In the genomic region with DNA sequence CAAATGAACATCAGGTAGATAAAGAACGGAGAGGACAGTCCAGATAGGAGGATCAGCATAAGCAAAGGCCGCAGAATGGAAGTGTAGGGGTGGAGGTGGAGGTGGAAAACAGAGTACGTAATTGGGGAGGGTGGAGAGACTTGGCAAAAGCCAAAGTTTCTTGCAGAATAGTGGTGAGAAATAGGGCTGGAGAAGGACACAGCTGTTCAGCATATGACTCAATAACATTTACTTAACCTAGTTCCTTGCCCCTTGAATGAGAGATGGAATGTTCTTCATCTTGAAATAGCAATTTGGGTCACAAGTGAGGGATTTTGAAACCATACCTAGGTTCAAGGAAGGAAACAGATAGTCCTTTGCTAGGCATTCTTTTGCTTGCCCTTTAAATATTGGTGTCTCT, we compare ENCODE assay signal across 20 cellular contexts.
DNase-seq lines count a peak whose midpoint lies in the region; ATAC-seq, FAIRE-seq and TF ChIP-seq lines count a peak whose summit lies in the region.
"Had no signal": no experiment of that assay in that cellular context is flagged by ENCODE, and none has a peak within 500 bp of the region (broad histone marks: within the 10 kb centered on the region; RNA-seq: fewer than 3 reads in every experiment).

No MANE protein-coding gene starts in this region.

- ATAC-seq in left lung (peak; percentile 50), HG03097 (IDR thresholded peaks at IDR 0.05; ENCODE audit: low FRiP score, unreplicated experiment) (no peak)
- ATAC-seq: CD8-positive, alpha-beta T cell; left lobe of liver; stimulated activated effector memory CD8-positive, alpha-beta T cell treated with anti-CD3 and anti-CD28 coated beads, Interleukin-12 subunit alpha, Interleukin-12 subunit beta, amount 100 ng/mL, for 72 hours had no signal

- no peaks in the 10 kb centered on the region for H3K4me1 ChIP-seq in astrocyte (ENCODE audit: insufficient read depth, low read length)
- peaks cover 0 to 3% of the 10 kb centered on the region in 2 donors for H3K4me1 ChIP-seq in left lung
- H3K4me1 ChIP-seq in tibial nerve = peaks cover 0 to 8% (median 0%) of the 10 kb centered on the region in 4 donors
- no peaks in the 10 kb centered on the region for H3K4me1 ChIP-seq in ascending aorta

- H2AFZ ChIP-seq in astrocyte (ENCODE audit: low read depth, low read length) = no peak overlapping the region

- H3K9me3 ChIP-seq in astrocyte (ENCODE audit: insufficient read depth, low read depth, low read length) (no peaks in the 10 kb centered on the region), left lung (no peaks in the 10 kb centered on the region), tibial nerve (no peaks in the 10 kb centered on the region), ascending aorta (no peaks in the 10 kb centered on the region)

- no peak for TF ChIP-seq CTCF in astrocyte (IDR thresholded peaks at IDR 0.05; ENCODE audit: insufficient read depth, low read depth, low read length)
- no peak for TF ChIP-seq CTCF in fibroblast of the aortic adventitia (IDR thresholded peaks at IDR 0.05; ENCODE audit: insufficient read depth, low read length)
- TF ChIP-seq CTCF in left lung (IDR thresholded peaks at IDR 0.05) = no peak
- TF ChIP-seq CTCF in tibial nerve (IDR thresholded peaks at IDR 0.05) = no peak
- TF ChIP-seq CTCF in ascending aorta (IDR thresholded peaks at IDR 0.05) = no peak

- no peak overlapping the region for H3K9ac ChIP-seq in astrocyte (ENCODE audit: low read length)

- no peaks in the 10 kb centered on the region for H3K36me3 Mint-ChIP-seq in astrocyte (ENCODE audit: low read depth, unreplicated experiment)
- H3K36me3 Mint-ChIP-seq: activated CD4-positive, alpha-beta memory T cell treated with anti-CD3 and anti-CD28 coated beads for 36 hours; CD8-positive, alpha-beta T cell; stimulated activated effector memory CD8-positive, alpha-beta T cell treated with anti-CD3 and anti-CD28 coated beads, Interleukin-12 subunit alpha, Interleukin-12 subunit beta, amount 100 ng/mL, for 72 hours had no signal

- peak; percentile 34 for DNase-seq in astrocyte (ENCODE audit: low read depth)
- DNase-seq in fibroblast of the aortic adventitia (ENCODE audit: low read depth) = peak; percentile 76
- no peak for DNase-seq in left lung
- DNase-seq in tibial nerve (ENCODE audit: low spot score in 2 of 2) = peak in 1 of 2 donors; percentile 50
- DNase-seq in ascending aorta (ENCODE audit: low spot score in 2 of 2) = no peak
- no peak for DNase-seq in NCI-H1436 (lab: John Stamatoyannopoulos, UW)
- DNase-seq: activated CD4-positive, alpha-beta memory T cell treated with anti-CD3 and anti-CD28 coated beads for 36 hours; activated gamma-delta T cell treated with Interleukin-2 at 50 U/mL for 16 hours; amniotic stem cell; CD8-positive, alpha-beta T cell; Karpas-422; NCI-H187; nephron progenitor cell; stimulated activated CD4-positive, alpha-beta T cell treated with anti-CD3 and anti-CD28 coated beads, Interleukin-2, amount 100 ng/mL, for 24 hours had no signal

- TF ChIP-seq POLR2A in tibial nerve (IDR thresholded peaks at IDR 0.05) = no peak

- H3K4me2 ChIP-seq in astrocyte (ENCODE audit: low read length) = no peak overlapping the region

- no peaks in the 10 kb centered on the region for H3K27me3 Mint-ChIP-seq in astrocyte (ENCODE audit: low read depth, unreplicated experiment)
- H3K27me3 Mint-ChIP-seq: activated CD4-positive, alpha-beta memory T cell treated with anti-CD3 and anti-CD28 coated beads for 36 hours had no signal

- H3K27me3 ChIP-seq in astrocyte (ENCODE audit: insufficient read depth, low read length) (no peaks in the 10 kb centered on the region), left lung (no peaks in the 10 kb centered on the region), tibial nerve (no peaks in the 10 kb centered on the region), ascending aorta (no peaks in the 10 kb centered on the region)

- H3K27ac Mint-ChIP-seq in astrocyte (ENCODE audit: unreplicated experiment) = no peak overlapping the region
- H3K27ac Mint-ChIP-seq: activated CD4-positive, alpha-beta memory T cell treated with anti-CD3 and anti-CD28 coated beads for 36 hours; CD8-positive, alpha-beta T cell; nephron progenitor cell; stimulated activated effector memory CD8-positive, alpha-beta T cell treated with anti-CD3 and anti-CD28 coated beads, Interleukin-12 subunit alpha, Interleukin-12 subunit beta, amount 100 ng/mL, for 72 hours had no signal

- no peaks in the 10 kb centered on the region for H3K36me3 ChIP-seq in astrocyte (ENCODE audit: insufficient read depth, low read length)
- no peaks in the 10 kb centered on the region for H3K36me3 ChIP-seq in left lung
- no peaks in the 10 kb centered on the region for H3K36me3 ChIP-seq in tibial nerve
- no peaks in the 10 kb centered on the region for H3K36me3 ChIP-seq in ascending aorta

- no peak for FAIRE-seq in astrocyte (lab: Jason Lieb, UNC)
- FAIRE-seq: G401.6 had no signal

- intact Hi-C loops in left lung (cut with DNase I) = no loop called here
- intact Hi-C loops in ascending aorta (cut with DNase I) = no loop called here

- peaks cover 4% of the 10 kb centered on the region for H3K9me3 Mint-ChIP-seq in astrocyte (ENCODE audit: unreplicated experiment)
- H3K9me3 Mint-ChIP-seq: activated CD4-positive, alpha-beta memory T cell treated with anti-CD3 and anti-CD28 coated beads for 36 hours had no signal

- TF ChIP-seq EP300 in tibial nerve (IDR thresholded peaks at IDR 0.05) = peak; percentile 15 to 90

- no peaks in the 10 kb centered on the region for H3K4me1 Mint-ChIP-seq in astrocyte (ENCODE audit: low read depth, unreplicated experiment)
- H3K4me1 Mint-ChIP-seq: stimulated activated effector memory CD8-positive, alpha-beta T cell treated with anti-CD3 and anti-CD28 coated beads, Interleukin-12 subunit alpha, Interleukin-12 subunit beta, amount 100 ng/mL, for 72 hours had no signal

- no peak overlapping the region for H3K4me3 ChIP-seq in astrocyte (ENCODE audit: insufficient read depth, low read depth, low read length)
- no peak overlapping the region for H3K4me3 ChIP-seq in fibroblast of the aortic adventitia (ENCODE audit: low read depth, low read length)
- no peak overlapping the region for H3K4me3 ChIP-seq in left lung
- no peak overlapping the region for H3K4me3 ChIP-seq in tibial nerve
- H3K4me3 ChIP-seq in ascending aorta = no peak overlapping the region
- H3K4me3 ChIP-seq: skin epidermis had no signal

- H3K27ac ChIP-seq in astrocyte (ENCODE audit: low read depth, low read length) (no peak overlapping the region), left lung (no peak overlapping the region), tibial nerve (peak overlapping the region in 1 of 4 donors; percentile 65), ascending aorta (no peak overlapping the region)
- H3K27ac ChIP-seq: epithelial cell of prostate, skin epidermis had no signal

- H4K20me1 ChIP-seq in astrocyte (ENCODE audit: insufficient read depth, low read length) = no peaks in the 10 kb centered on the region

- H3K4me3 Mint-ChIP-seq in astrocyte (ENCODE audit: unreplicated experiment) = no peak overlapping the region
- H3K4me3 Mint-ChIP-seq: activated CD4-positive, alpha-beta memory T cell treated with anti-CD3 and anti-CD28 coated beads for 36 hours; CD8-positive, alpha-beta T cell; nephron progenitor cell; stimulated activated effector memory CD8-positive, alpha-beta T cell treated with anti-CD3 and anti-CD28 coated beads, Interleukin-12 subunit alpha, Interleukin-12 subunit beta, amount 100 ng/mL, for 72 hours had no signal

- WGBS in tibial nerve, 2 donors = 65 to 76% methylated on average over 3 of the region's 3 CpGs

- no peaks in the 10 kb centered on the region for H3K79me2 ChIP-seq in astrocyte (ENCODE audit: insufficient read depth, low read length)

Comparison
In these comparisons a context has a peak if more than half of its experiments do, and no peak if none do; other contexts are left out.
1. DNase-seq: peak in astrocyte (single experiment) and fibroblast of the aortic adventitia (single experiment); none in left lung (0 of 2), ascending aorta (0 of 2) and NCI-H1436 (single experiment).